In genomic region chr13:99331881-99332293, GRCh38 we compare ENCODE assay signal across 10 cellular contexts. TPM values are rescaled to one million over a fixed set of nuclear protein-coding genes. Genes with fewer than 3 reads are reported as not detected.
DNase-seq lines count a peak whose midpoint lies in the region; ATAC-seq, FAIRE-seq and TF ChIP-seq lines count a peak whose summit lies in the region.
"Had no signal": no experiment of that assay in that cellular context is flagged by ENCODE, and none has a peak within 500 bp of the region (broad histone marks: within the 10 kb centered on the region; RNA-seq: fewer than 3 reads in every experiment).

No MANE protein-coding gene starts in this region.

- H3K9me3 ChIP-seq in right lobe of liver = no peaks in the 10 kb centered on the region

- H3K4me3 Mint-ChIP-seq in effector memory CD8-positive, alpha-beta T cell = no peak overlapping the region
- H3K4me3 Mint-ChIP-seq: neural crest cell had no signal

- intact Hi-C loops in right lobe of liver (cut with DNase I) = no loop called here

- H3K4me3 ChIP-seq in right lobe of liver = no peak overlapping the region

- H3K27ac Mint-ChIP-seq in effector memory CD8-positive, alpha-beta T cell = no peak overlapping the region

- 51% methylated on average over 4 of the region's 5 CpGs for WGBS in right lobe of liver (ENCODE audit: insufficient coverage, low coverage, low lambda C conversion rate, missing lambda C conversion rate)

- no peak for DNase-seq in H54 (ENCODE audit: insufficient read length, low spot score)
- no peak for DNase-seq in right lobe of liver
- DNase-seq in NCI-H128 (lab: John Stamatoyannopoulos, UW; ENCODE audit: unreplicated experiment) = no peak
- DNase-seq in NCI-H524 (lab: John Stamatoyannopoulos, UW) = no peak
- no peak for DNase-seq in effector memory CD8-positive, alpha-beta T cell
- DNase-seq: foreskin keratinocyte, NCI-H1048 had no signal

- H3K27me3 ChIP-seq in right lobe of liver = no peaks in the 10 kb centered on the region
- H3K27me3 ChIP-seq: foreskin keratinocyte had no signal

- FAIRE-seq in H54 (lab: Jason Lieb, UNC) = peak; percentile 99

- TF ChIP-seq CTCF in right lobe of liver (IDR thresholded peaks at IDR 0.05) = no peak

- TF ChIP-seq POLR2A in H54 (IDR thresholded peaks at IDR 0.05; ENCODE audit: low read depth, low read length) (no peak), right lobe of liver (IDR thresholded peaks at IDR 0.05) (no peak)

- H3K36me3 Mint-ChIP-seq in effector memory CD8-positive, alpha-beta T cell (ENCODE audit: insufficient read depth) = peaks cover 8% of the 10 kb centered on the region

- H3K27ac ChIP-seq in right lobe of liver = peak overlapping the region in 1 of 3 donors; percentile 62
- H3K27ac ChIP-seq: foreskin keratinocyte had no signal

- H3K4me1 Mint-ChIP-seq in effector memory CD8-positive, alpha-beta T cell (ENCODE audit: low read depth in 2 of 2) = peaks cover 23 to 37% of the 10 kb centered on the region in 2 donors
- H3K4me1 Mint-ChIP-seq: neural crest cell had no signal

- H3K27me3 Mint-ChIP-seq in effector memory CD8-positive, alpha-beta T cell = no peaks in the 10 kb centered on the region

- H3K36me3 ChIP-seq in right lobe of liver = peaks cover 0 to 3% (median 0%) of the 10 kb centered on the region in 4 donors

- H3K9me3 Mint-ChIP-seq in effector memory CD8-positive, alpha-beta T cell = no peaks in the 10 kb centered on the region
- H3K9me3 Mint-ChIP-seq: neural crest cell had no signal

- H3K4me1 ChIP-seq in right lobe of liver = peaks cover 0 to 17% (median 0%) of the 10 kb centered on the region in 4 donors
- H3K4me1 ChIP-seq: foreskin keratinocyte had no signal

- ATAC-seq in GM19043 (IDR thresholded peaks at IDR 0.05; ENCODE audit: low read depth, unreplicated experiment) = peak; percentile 78
- peak; percentile 66 for ATAC-seq in HG03571 (IDR thresholded peaks at IDR 0.05; ENCODE audit: unreplicated experiment)
- peak in 3 of 4 donors; percentile 46 to 79 (median 52) for ATAC-seq in right lobe of liver
- ATAC-seq in effector memory CD8-positive, alpha-beta T cell (replicated peaks) = no peak
- ATAC-seq: foreskin keratinocyte had no signal

RNA-seq across cellular contexts. Expression of gene GPR183, which starts 24.7 kb away (rescaled TPM):
- 1 to 10 TPM in 3 of 6 experiments, under 1 TPM in 3; 0.26 to 3.2 (median 1.0) TPM for total RNA-seq in right lobe of liver
- total RNA-seq: foreskin keratinocyte, neural crest cell had no signal
